In genomic region chr18:53380063-53380639, GRCh38 we compare ENCODE assay signal across 8 cellular contexts.
DNase-seq lines count a peak whose midpoint lies in the region; ATAC-seq and TF ChIP-seq lines count a peak whose summit lies in the region.

No MANE protein-coding gene starts in this region.

- POLR2A ChIA-PET in AG04449 (lab: Yijun Ruan, JAX), result interaction anchor here (0.7 kb wide), 1 partner anchor 347 kb away, joined by 3 read pairs; no protein-coding TSS in a partner anchor

- ATAC-seq in GM18519 (IDR thresholded peaks at IDR 0.05; ENCODE audit: low FRiP score, unreplicated experiment), result peak; percentile 62
- ATAC-seq in mucosa of descending colon, result peak; percentile 33
- no peak for ATAC-seq in stimulated activated naive CD8-positive, alpha-beta T cell treated with anti-CD3 and anti-CD28 coated beads, Interleukin-15, amount 100 ng/mL, for 72 hours
- no peak for ATAC-seq in gastrocnemius medialis

- no peak overlapping the region for H3K27ac Mint-ChIP-seq in stimulated activated naive CD8-positive, alpha-beta T cell treated with anti-CD3 and anti-CD28 coated beads, Interleukin-15, amount 100 ng/mL, for 72 hours

- in situ Hi-C loops in brain microvascular endothelial cell (cut with HindIII; ENCODE audit: low pct_ligation_motif_present, low sequenced_read_pairs) (no loop called here), gastrocnemius medialis (cut with MboI; ENCODE audit: low sequenced_read_pairs in 4 of 4) (no loop called here)

- CTCF ChIA-PET in AG04449 (lab: Yijun Ruan, JAX), result interaction anchor here (0.8 to 1.6 kb wide), 2 partner anchors 663 to 1712 kb away, joined by 3 to 5 read pairs; no protein-coding TSS in a partner anchor

- WGBS in prostate gland, result 89% methylated on average over 1 of the region's 1 CpG

- TF ChIP-seq CTCF in AG04449 (IDR thresholded peaks at IDR 0.05; ENCODE audit: insufficient read depth, low read length, missing control alignments), result peak; percentile 34
- peak; percentile 23 for TF ChIP-seq CTCF in brain microvascular endothelial cell (IDR thresholded peaks at IDR 0.05; ENCODE audit: low read depth, low read length, missing control alignments)
- no peak for TF ChIP-seq CTCF in mucosa of descending colon (IDR thresholded peaks at IDR 0.05)
- no peak for TF ChIP-seq CTCF in gastrocnemius medialis (IDR thresholded peaks at IDR 0.05 in 4 of 5, conservative IDR thresholded peaks at IDR 0.05 in 1 of 5)
- TF ChIP-seq CTCF in prostate gland (IDR thresholded peaks at IDR 0.05), result peak in 2 of 4 experiments; percentile 17 to 24

- TF ChIP-seq POLR2A in gastrocnemius medialis (IDR thresholded peaks at IDR 0.05) (no peak), prostate gland (IDR thresholded peaks at IDR 0.05) (no peak)

- no peak overlapping the region for H3K4me3 ChIP-seq in AG04449 (ENCODE audit: low read depth, low read length)
- H3K4me3 ChIP-seq in brain microvascular endothelial cell (ENCODE audit: low read depth, low read length), result no peak overlapping the region
- H3K4me3 ChIP-seq in mucosa of descending colon, result no peak overlapping the region
- H3K4me3 ChIP-seq in gastrocnemius medialis, result no peak overlapping the region
- H3K4me3 ChIP-seq in prostate gland, result no peak overlapping the region

- H3K4me1 ChIP-seq in mucosa of descending colon (ENCODE audit: low read depth), result no peaks in the 10 kb centered on the region
- no peaks in the 10 kb centered on the region for H3K4me1 ChIP-seq in gastrocnemius medialis
- no peaks in the 10 kb centered on the region for H3K4me1 ChIP-seq in prostate gland (replicated peaks)

- H3K36me3 ChIP-seq in brain microvascular endothelial cell (replicated peaks) (no peaks in the 10 kb centered on the region), mucosa of descending colon (ENCODE audit: low read depth) (no peaks in the 10 kb centered on the region), gastrocnemius medialis (no peaks in the 10 kb centered on the region), prostate gland (no peaks in the 10 kb centered on the region)

- no peaks in the 10 kb centered on the region for H3K27me3 Mint-ChIP-seq in stimulated activated naive CD8-positive, alpha-beta T cell treated with anti-CD3 and anti-CD28 coated beads, Interleukin-15, amount 100 ng/mL, for 72 hours

- H3K27me3 ChIP-seq in brain microvascular endothelial cell (replicated peaks) (no peaks in the 10 kb centered on the region), gastrocnemius medialis (no peaks in the 10 kb centered on the region), prostate gland (replicated peaks; ENCODE audit: insufficient read depth) (no peaks in the 10 kb centered on the region)

- no peaks in the 10 kb centered on the region for H3K9me3 ChIP-seq in mucosa of descending colon
- no peaks in the 10 kb centered on the region for H3K9me3 ChIP-seq in gastrocnemius medialis
- H3K9me3 ChIP-seq in prostate gland, result no peaks in the 10 kb centered on the region

- H3K9me3 Mint-ChIP-seq in stimulated activated naive CD8-positive, alpha-beta T cell treated with anti-CD3 and anti-CD28 coated beads, Interleukin-15, amount 100 ng/mL, for 72 hours, result peaks cover 0 to 8% of the 10 kb centered on the region in 2 donors

- DNase-seq in AG04449 (ENCODE audit: low read depth, low spot score) (peak; percentile 28), NCI-H1105 treated with DMSO at 0.1 percent for 48 hours (lab: John Stamatoyannopoulos, UW) (peak; percentile 69), brain microvascular endothelial cell (no peak), mucosa of descending colon (no peak), gastrocnemius medialis (no peak), prostate gland (ENCODE audit: low spot score) (no peak)
- no peak for DNase-seq in stimulated activated naive CD8-positive, alpha-beta T cell treated with anti-CD3 and anti-CD28 coated beads, Interleukin-15, amount 100 ng/mL, for 72 hours

- no peak overlapping the region for H3K27ac ChIP-seq in brain microvascular endothelial cell
- no peak overlapping the region for H3K27ac ChIP-seq in gastrocnemius medialis
- H3K27ac ChIP-seq in prostate gland, result no peak overlapping the region

- no peaks in the 10 kb centered on the region for H3K4me1 Mint-ChIP-seq in stimulated activated naive CD8-positive, alpha-beta T cell treated with anti-CD3 and anti-CD28 coated beads, Interleukin-15, amount 100 ng/mL, for 72 hours

- H3K4me3 Mint-ChIP-seq in stimulated activated naive CD8-positive, alpha-beta T cell treated with anti-CD3 and anti-CD28 coated beads, Interleukin-15, amount 100 ng/mL, for 72 hours, result no peak overlapping the region

- intact Hi-C loops in mucosa of descending colon (cut with DNase I, micrococcal nuclease) (no loop called here), gastrocnemius medialis (cut with DNase I; ENCODE audit: low total_unique reads) (no loop called here), prostate gland (cut with DNase I) (no loop called here)

Comparison
In these comparisons a context has a peak if more than half of its experiments do, and no peak if none do; other contexts are left out.
1. DNase-seq: peak in AG04449 (single experiment) and NCI-H1105 treated with DMSO at 0.1 percent for 48 hours (single experiment); none in brain microvascular endothelial cell (single experiment), mucosa of descending colon (0 of 3), stimulated activated naive CD8-positive, alpha-beta T cell treated with anti-CD3 and anti-CD28 coated beads, Interleukin-15, amount 100 ng/mL, for 72 hours (0 of 2), gastrocnemius medialis (0 of 2) and prostate gland (single experiment).
2. CTCF ChIP-seq: peak in AG04449 (single experiment) and brain microvascular endothelial cell (single experiment); none in mucosa of descending colon (single experiment) and gastrocnemius medialis (0 of 5).
3. ATAC-seq: peak in GM18519 (single experiment) and mucosa of descending colon (single experiment); none in stimulated activated naive CD8-positive, alpha-beta T cell treated with anti-CD3 and anti-CD28 coated beads, Interleukin-15, amount 100 ng/mL, for 72 hours (single experiment) and gastrocnemius medialis (0 of 2).